In the genomic region with DNA sequence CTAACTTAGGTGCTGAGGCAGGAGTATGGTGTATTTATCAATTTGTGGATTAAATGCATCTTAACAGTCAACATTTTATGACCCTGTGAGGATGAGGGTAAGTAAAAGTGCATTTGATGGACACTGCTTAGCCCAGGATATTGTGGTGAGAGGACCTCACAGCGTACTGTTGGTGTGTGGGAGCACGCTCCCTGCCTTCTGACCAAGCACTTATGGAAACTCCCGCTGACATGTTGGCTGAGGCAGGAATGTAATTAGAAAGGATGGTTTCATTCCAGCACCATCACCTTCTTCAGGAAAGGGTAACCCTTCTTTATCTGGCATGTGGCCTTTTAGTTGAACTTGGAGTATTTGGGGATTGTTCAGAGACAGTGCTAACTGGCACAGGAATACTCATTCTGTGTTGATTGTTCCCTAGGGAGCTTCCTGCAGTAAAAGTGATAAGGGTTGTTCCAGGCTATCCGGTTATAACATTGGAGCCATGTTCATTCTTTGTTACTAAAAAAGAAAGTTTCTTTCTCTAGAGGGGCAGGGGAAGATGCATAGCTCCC, we compare ENCODE assay signal across 14 cellular contexts.
"Had no signal": no experiment of that assay in that cellular context is flagged by ENCODE, and none has a peak within 500 bp of the region (broad histone marks: within the 10 kb centered on the region; RNA-seq: fewer than 3 reads in every experiment).

No MANE protein-coding gene starts in this region.

- H3K4me1 ChIP-seq: thyroid gland had no signal

- H3K27me3 ChIP-seq: thyroid gland had no signal

- H3K36me3 ChIP-seq: thyroid gland had no signal

- H3K4me3 ChIP-seq: thyroid gland had no signal

- H3K9me3 ChIP-seq: thyroid gland had no signal

- ATAC-seq: effector memory CD8-positive, alpha-beta T cell; left colon; stimulated activated memory B cell treated with anti-CD40 and anti-IgM and Interleukin-4, amounts not matched to agents 10 μg/mL and 1 μg/mL and 100 μg/mL, for 72 hours had no signal

- H3K27ac ChIP-seq: thyroid gland had no signal

- FAIRE-seq: frontal cortex had no signal

- DNase-seq: activated CD4-positive, alpha-beta T cell treated with anti-CD3 and anti-CD28 coated beads, Interleukin-2, amount 10 ng/mL, durations not matched to agents 24 days and 14 days; activated CD4-positive, CD25-positive, alpha-beta regulatory T cell; activated CD8-positive, alpha-beta memory T cell treated with anti-CD3 and anti-CD28 coated beads for 24 hours; activated gamma-delta T cell treated with Interleukin-2 at 50 U/mL for 16 hours; amygdala; cerebellar nuclear complex; effector memory CD8-positive, alpha-beta T cell; left colon; nephron progenitor cell; occipital lobe; stimulated activated CD4-positive, alpha-beta T cell treated with anti-CD3 and anti-CD28 coated beads, Interleukin-2, amount 100 ng/mL, for 48 hours; thyroid gland had no signal
